9 cellular contexts compared by ENCODE assay signal in genomic region chr17:46818319-46818928, GRCh38. TPM values are rescaled to one million over a fixed set of nuclear protein-coding genes. Genes with fewer than 3 reads are reported as not detected.
DNase-seq lines count a peak whose midpoint lies in the region; ATAC-seq and TF ChIP-seq lines count a peak whose summit lies in the region.
"Had no signal": no experiment of that assay in that cellular context is flagged by ENCODE, and none has a peak within 500 bp of the region (broad histone marks: within the 10 kb centered on the region; RNA-seq: fewer than 3 reads in every experiment).

A gene with protein sequence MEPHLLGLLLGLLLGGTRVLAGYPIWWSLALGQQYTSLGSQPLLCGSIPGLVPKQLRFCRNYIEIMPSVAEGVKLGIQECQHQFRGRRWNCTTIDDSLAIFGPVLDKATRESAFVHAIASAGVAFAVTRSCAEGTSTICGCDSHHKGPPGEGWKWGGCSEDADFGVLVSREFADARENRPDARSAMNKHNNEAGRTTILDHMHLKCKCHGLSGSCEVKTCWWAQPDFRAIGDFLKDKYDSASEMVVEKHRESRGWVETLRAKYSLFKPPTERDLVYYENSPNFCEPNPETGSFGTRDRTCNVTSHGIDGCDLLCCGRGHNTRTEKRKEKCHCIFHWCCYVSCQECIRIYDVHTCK (minus strand): TSS chr17:46818692. CDS start chr17:46818597, 95 bp downstream.

- no peaks in the 10 kb centered on the region for H3K9me3 ChIP-seq in duodenal mucosa (ENCODE audit: control insufficient read depth in 1 of 2, low read length in 2 of 2)
- no peaks in the 10 kb centered on the region for H3K9me3 ChIP-seq in transverse colon

- H3K4me3 Mint-ChIP-seq in neural crest cell: peak within 1 kb of the TSS; percentile 80

- no peaks in the 10 kb centered on the region for H3K36me3 Mint-ChIP-seq in neural crest cell (ENCODE audit: low read depth)

- H3K4me3 ChIP-seq in duodenal mucosa (ENCODE audit: low read depth in 1 of 2, low read length in 2 of 2) (peak within 1 kb of the TSS; percentile 54 to 61), transverse colon (peak within 1 kb of the TSS in 3 of 4 donors; percentile 4 to 44 (median 23))

- H3K4me1 ChIP-seq in duodenal mucosa (ENCODE audit: control insufficient read depth in 1 of 2, insufficient read depth in 2 of 2, low read length in 2 of 2) (peaks cover 9 to 16% of the 10 kb centered on the region in 2 donors), transverse colon (peaks cover 11 to 18% (median 17%) of the 10 kb centered on the region in 4 donors)

- in situ Hi-C loops in transverse colon (cut with MboI; ENCODE audit: low pct_ligation_motif_present in 1 of 4, low pct_unique_long_range_greater_than_20kb in 1 of 4, low sequenced_read_pairs in 3 of 4): no loop called here

- no peak within 1 kb of the TSS for H3K27ac Mint-ChIP-seq in neural crest cell (ENCODE audit: unreplicated experiment)

- TF ChIP-seq CTCF in neural crest cell (conservative IDR thresholded peaks at IDR 0.05): no peak
- no peak for TF ChIP-seq CTCF in transverse colon (IDR thresholded peaks at IDR 0.05)

- DNase-seq in NCI-H146 (lab: John Stamatoyannopoulos, UW) (peak; percentile 42), NCI-H146 treated with DMSO at 0.1 percent for 48 hours (lab: John Stamatoyannopoulos, UW; ENCODE audit: unreplicated experiment) (no peak), neural crest cell (ENCODE audit: low read depth, low spot score) (no peak), transverse colon (peak; percentile 16), UCSD-AML1 (lab: John Stamatoyannopoulos, UW; ENCODE audit: unreplicated experiment) (no peak), SHP77 (lab: John Stamatoyannopoulos, UW) (no peak)

- H3K27ac ChIP-seq in duodenal mucosa (ENCODE audit: low read depth, low read length): no peak within 1 kb of the TSS
- H3K27ac ChIP-seq in transverse colon: no peak within 1 kb of the TSS
- H3K27ac ChIP-seq: C4-2B had no signal

- H3K36me3 ChIP-seq in duodenal mucosa (ENCODE audit: control insufficient read depth in 1 of 2, insufficient read depth in 2 of 2, low read length in 2 of 2) (no peaks in the 10 kb centered on the region), transverse colon (no peaks in the 10 kb centered on the region)

- H3K27me3 ChIP-seq in duodenal mucosa (ENCODE audit: control insufficient read depth in 1 of 2, insufficient read depth in 2 of 2, low read length in 2 of 2) (peaks cover 81% of the 10 kb centered on the region in 2 donors), transverse colon (peaks cover 96% of the 10 kb centered on the region)

- H3K27me3 Mint-ChIP-seq in neural crest cell (ENCODE audit: low read depth): peaks cover 82% of the 10 kb centered on the region

- WGBS in transverse colon (ENCODE audit: low coverage in 1 of 2), 2 donors: 3% methylated on average over 28 of the region's 47 CpGs; no CpG with 5 or more reads in 1 of the 2 donors

- intact Hi-C loops in transverse colon (cut with DNase I; ENCODE audit: low total_unique reads): no loop called here

- no peak for TF ChIP-seq POLR2A in transverse colon (IDR thresholded peaks at IDR 0.05)

- peaks cover 20% of the 10 kb centered on the region for H3K4me1 Mint-ChIP-seq in neural crest cell

- no peaks in the 10 kb centered on the region for H3K9me3 Mint-ChIP-seq in neural crest cell

- ATAC-seq in activated CD4-positive, CD25-positive, alpha-beta regulatory T cell treated with anti-CD3 and anti-CD28 coated beads, Interleukin-2, amount 50 U/mL, for 24 hours: peak; percentile 67 to 78

- no peak within 1 kb of the TSS for H3K9ac ChIP-seq in duodenal mucosa (ENCODE audit: low read depth in 1 of 2, low read length in 2 of 2)

- no peak for TF ChIP-seq EP300 in transverse colon (IDR thresholded peaks at IDR 0.05; ENCODE audit: low read depth)

RNA-seq across cellular contexts. Expression of the gene that starts here (rescaled TPM):
- total RNA-seq in neural crest cell: 8.4 and 9.3 TPM in 2 replicates
- under 1 TPM in 2 of 4 donors, not detected in 2; 0.27 to 0.48 TPM for total RNA-seq in transverse colon

Comparison
In these comparisons a context has a peak if more than half of its experiments do, and no peak if none do; other contexts are left out.
1. Peak in DNase-seq and H3K4me3 ChIP-seq in transverse colon; RNA of the gene not detected or under 1 TPM.